ENCODE assay signal across 21 cellular contexts in genomic region chr7:141587304-141587703, GRCh38. TPM values are rescaled to one million over a fixed set of nuclear protein-coding genes. Genes with fewer than 3 reads are reported as not detected.
DNase-seq lines count a peak whose midpoint lies in the region; ATAC-seq and TF ChIP-seq lines count a peak whose summit lies in the region.
"Had no signal": no experiment of that assay in that cellular context is flagged by ENCODE, and none has a peak within 500 bp of the region (broad histone marks: within the 10 kb centered on the region; RNA-seq: fewer than 3 reads in every experiment).

No MANE protein-coding gene starts in this region.

- H3K36me3 Mint-ChIP-seq in activated T-cell treated with anti-CD3 and anti-CD28 coated beads, Interleukin-2, amount 50 U/mL, for 72 hours (ENCODE audit: insufficient read depth in 2 of 2), result peaks cover 18 to 29% of the 10 kb centered on the region in 2 donors
- peaks cover 12% of the 10 kb centered on the region for H3K36me3 Mint-ChIP-seq in T-helper 17 cell (ENCODE audit: low read depth)
- H3K36me3 Mint-ChIP-seq in stimulated activated memory B cell treated with anti-CD40 and anti-IgM and Interleukin-4, amounts not matched to agents 10 μg/mL and 1 μg/mL and 100 μg/mL, for 72 hours, result peaks cover 36% of the 10 kb centered on the region

- H3K9me3 ChIP-seq in T-helper 17 cell (ENCODE audit: control insufficient read depth, low read length, poor library complexity, severe bottlenecking), result no peaks in the 10 kb centered on the region
- H3K9me3 ChIP-seq in body of pancreas, result no peaks in the 10 kb centered on the region
- H3K9me3 ChIP-seq: ovary, right lobe of liver, tibial artery had no signal

- H3K27me3 ChIP-seq in body of pancreas, result no peaks in the 10 kb centered on the region
- H3K27me3 ChIP-seq: ovary, right lobe of liver, tibial artery had no signal

- no peaks in the 10 kb centered on the region for H3K4me1 ChIP-seq in body of pancreas
- H3K4me1 ChIP-seq: right lobe of liver had no signal

- TF ChIP-seq POLR2A in body of pancreas (IDR thresholded peaks at IDR 0.05), result no peak

- H3K27me3 Mint-ChIP-seq in activated T-cell treated with anti-CD3 and anti-CD28 coated beads, Interleukin-2, amount 50 U/mL, for 72 hours (ENCODE audit: low read depth), result no peaks in the 10 kb centered on the region
- H3K27me3 Mint-ChIP-seq in T-helper 17 cell, result no peaks in the 10 kb centered on the region
- H3K27me3 Mint-ChIP-seq in stimulated activated memory B cell treated with anti-CD40 and anti-IgM and Interleukin-4, amounts not matched to agents 10 μg/mL and 1 μg/mL and 100 μg/mL, for 72 hours, result no peaks in the 10 kb centered on the region
- H3K27me3 Mint-ChIP-seq: activated naive CD4-positive, alpha-beta T cell treated with anti-CD3 and anti-CD28 coated beads, Interleukin-2, amount 50 U/mL, for 24 hours; naive B cell had no signal

- peaks cover 3 to 5% of the 10 kb centered on the region in 2 donors for H3K9me3 Mint-ChIP-seq in activated T-cell treated with anti-CD3 and anti-CD28 coated beads, Interleukin-2, amount 50 U/mL, for 72 hours
- H3K9me3 Mint-ChIP-seq in stimulated activated memory B cell treated with anti-CD40 and anti-IgM and Interleukin-4, amounts not matched to agents 10 μg/mL and 1 μg/mL and 100 μg/mL, for 72 hours, result peaks cover 7% of the 10 kb centered on the region
- H3K9me3 Mint-ChIP-seq: activated naive CD4-positive, alpha-beta T cell treated with anti-CD3 and anti-CD28 coated beads, Interleukin-2, amount 50 U/mL, for 24 hours had no signal

- ATAC-seq in activated T-cell treated with anti-CD3 and anti-CD28 coated beads, Interleukin-2, amount 50 U/mL, for 72 hours (replicated peaks in 1 of 2), result no peak
- ATAC-seq in T-helper 17 cell (no peak), body of pancreas (no peak)
- no peak for ATAC-seq in stimulated activated memory B cell treated with anti-CD40 and anti-IgM and Interleukin-4, amounts not matched to agents 10 μg/mL and 1 μg/mL and 100 μg/mL, for 72 hours
- ATAC-seq: right lobe of liver had no signal

- H3K4me3 ChIP-seq in choroid plexus epithelial cell (ENCODE audit: low read depth, low read length), result no peak overlapping the region
- no peak overlapping the region for H3K4me3 ChIP-seq in body of pancreas
- H3K4me3 ChIP-seq: ovary, right lobe of liver, tibial artery had no signal

- DNase-seq in activated T-cell treated with anti-CD3 and anti-CD28 coated beads, Interleukin-2, amount 50 U/mL, for 72 hours, result no peak
- DNase-seq in activated T-cell treated with anti-CD3 and anti-CD28 coated beads for 4 hours (no peak), T-helper 17 cell (no peak), choroid plexus epithelial cell (ENCODE audit: low read depth) (peak; percentile 21), retina (no peak), body of pancreas (no peak), D341Med (ENCODE audit: low spot score) (no peak)
- DNase-seq: ACHN, C1 segment of cervical spinal cord, DMS 273 treated with DMSO at 0.1 percent for 48 hours, H7, Kasumi-1, naive B cell, NCI-H1092, NCI-H2107, NCI-H524 treated with DMSO at 0.1 percent for 48 hours, ovary, right lobe of liver, tibial artery had no signal

- H3K4me1 Mint-ChIP-seq in activated T-cell treated with anti-CD3 and anti-CD28 coated beads, Interleukin-2, amount 50 U/mL, for 72 hours (ENCODE audit: low read depth), result peaks cover 62% of the 10 kb centered on the region
- peaks cover 24% of the 10 kb centered on the region for H3K4me1 Mint-ChIP-seq in T-helper 17 cell
- H3K4me1 Mint-ChIP-seq in stimulated activated memory B cell treated with anti-CD40 and anti-IgM and Interleukin-4, amounts not matched to agents 10 μg/mL and 1 μg/mL and 100 μg/mL, for 72 hours, result peaks cover 35% of the 10 kb centered on the region

- H3K36me3 ChIP-seq in body of pancreas (replicated peaks in 1 of 2; ENCODE audit: insufficient read depth in 1 of 2, low read depth in 2 of 2), result no peaks in the 10 kb centered on the region
- H3K36me3 ChIP-seq: ovary, right lobe of liver, tibial artery had no signal

- WGBS in body of pancreas, 2 donors, result 97% methylated on average over 4 of the region's 4 CpGs

- peak overlapping the region; percentile 49 to 57 for H3K4me3 Mint-ChIP-seq in activated T-cell treated with anti-CD3 and anti-CD28 coated beads, Interleukin-2, amount 50 U/mL, for 72 hours
- H3K4me3 Mint-ChIP-seq in T-helper 17 cell, result no peak overlapping the region
- H3K4me3 Mint-ChIP-seq in stimulated activated memory B cell treated with anti-CD40 and anti-IgM and Interleukin-4, amounts not matched to agents 10 μg/mL and 1 μg/mL and 100 μg/mL, for 72 hours, result peak overlapping the region; percentile 3
- H3K4me3 Mint-ChIP-seq: activated naive CD4-positive, alpha-beta T cell treated with anti-CD3 and anti-CD28 coated beads, Interleukin-2, amount 50 U/mL, for 24 hours; naive B cell had no signal

- peak overlapping the region; percentile 63 for H3K27ac Mint-ChIP-seq in activated T-cell treated with anti-CD3 and anti-CD28 coated beads, Interleukin-2, amount 50 U/mL, for 72 hours
- H3K27ac Mint-ChIP-seq in T-helper 17 cell, result peak overlapping the region; percentile 22
- peak overlapping the region; percentile 45 for H3K27ac Mint-ChIP-seq in stimulated activated memory B cell treated with anti-CD40 and anti-IgM and Interleukin-4, amounts not matched to agents 10 μg/mL and 1 μg/mL and 100 μg/mL, for 72 hours
- H3K27ac Mint-ChIP-seq: activated naive CD4-positive, alpha-beta T cell treated with anti-CD3 and anti-CD28 coated beads, Interleukin-2, amount 50 U/mL, for 24 hours had no signal

- intact Hi-C loops in body of pancreas (cut with DNase I), result no loop called here

- H3K27ac ChIP-seq in body of pancreas, result no peak overlapping the region
- H3K27ac ChIP-seq: ovary, right lobe of liver, tibial artery had no signal

- TF ChIP-seq CTCF in choroid plexus epithelial cell (conservative IDR thresholded peaks at IDR 0.05; ENCODE audit: low read depth, low read length) (no peak), body of pancreas (IDR thresholded peaks at IDR 0.05) (no peak)

RNA-seq across cellular contexts. Expression of gene AGK, which starts 36.1 kb away (rescaled TPM):
- total RNA-seq in activated T-cell treated with anti-CD3 and anti-CD28 coated beads, Interleukin-2, amount 50 U/mL, for 72 hours, result 10 to 100 TPM; 34.8 to 48.5 TPM
- 10 to 100 TPM; 25.9 to 27.4 TPM for total RNA-seq in T-helper 17 cell
- total RNA-seq in body of pancreas, result 10 to 100 TPM; 12.7 to 30.7 TPM
